ENCODE assay signal across 17 cellular contexts in genomic region chr22:37298748-37299495, GRCh38. TPM values are rescaled to one million over a fixed set of nuclear protein-coding genes. Genes with fewer than 3 reads are reported as not detected.
DNase-seq lines count a peak whose midpoint lies in the region; ATAC-seq, FAIRE-seq and TF ChIP-seq lines count a peak whose summit lies in the region.
"Had no signal": no experiment of that assay in that cellular context is flagged by ENCODE, and none has a peak within 500 bp of the region (broad histone marks: within the 10 kb centered on the region; RNA-seq: fewer than 3 reads in every experiment).

No MANE protein-coding gene starts in this region.

- H3K27ac Mint-ChIP-seq in activated CD4-positive, alpha-beta T cell treated with anti-CD3 and anti-CD28 coated beads, Interleukin-2, amount 10 ng/mL, durations not matched to agents 24 days and 14 days: peak overlapping the region; percentile 74

- dilution Hi-C loops in IMR-90 (cut with HindIII; ENCODE audit: low sequenced_read_pairs, unreplicated experiment): no loop called here

- no peak overlapping the region for H4K8ac ChIP-seq in IMR-90 (ENCODE audit: low read depth in 2 of 2, low read length in 2 of 2)

- no peaks in the 10 kb centered on the region for H4K20me1 ChIP-seq in IMR-90 (ENCODE audit: insufficient read depth, low read length)
- no peaks in the 10 kb centered on the region for H4K20me1 ChIP-seq in GM12878 (ENCODE audit: control insufficient read depth, insufficient read depth)

- RAD21 ChIA-PET in GM12878 (lab: Charles Lee; ENCODE audit: unreplicated experiment): interaction anchor here (0.7 to 1.7 kb wide), 3 partner anchors 12 to 27 kb away, joined by 3 read pairs; partner anchors contain the start of gene CYTH4

- H2AFZ ChIP-seq in IMR-90 (replicated peaks; ENCODE audit: low read length, poor library complexity): no peak overlapping the region
- no peak overlapping the region for H2AFZ ChIP-seq in GM12878 (ENCODE audit: control insufficient read depth, low read depth, low read length)
- H2AFZ ChIP-seq: hepatocyte had no signal

- H3K4me1 ChIP-seq in IMR-90 (ENCODE audit: control insufficient read depth, insufficient read depth, low read length) (peaks cover 10% of the 10 kb centered on the region), GM12878 (ENCODE audit: control insufficient read depth, insufficient read depth, low read length) (peaks cover 11% of the 10 kb centered on the region), neutrophil (ENCODE audit: control insufficient read depth in 1 of 2, insufficient read depth in 1 of 2, low read depth in 1 of 2, low read length in 1 of 2) (peaks cover 87 to 97% of the 10 kb centered on the region in 2 experiments), psoas muscle (no peaks in the 10 kb centered on the region)
- H3K4me1 ChIP-seq: left ventricle myocardium inferior had no signal

- H3K79me2 ChIP-seq in GM12878 (ENCODE audit: control insufficient read depth, insufficient read depth, low read length): no peaks in the 10 kb centered on the region
- H3K79me2 ChIP-seq: hepatocyte had no signal

- H4K5ac ChIP-seq in IMR-90 (ENCODE audit: low read depth, low read length): no peak overlapping the region

- no peak overlapping the region for H3K4me2 ChIP-seq in IMR-90 (ENCODE audit: low read depth, low read length)
- no peak overlapping the region for H3K4me2 ChIP-seq in GM12878 (ENCODE audit: control insufficient read depth, insufficient read depth)
- H3K4me2 ChIP-seq: hepatocyte had no signal

- H3K9ac ChIP-seq in IMR-90 (ENCODE audit: low read depth, low read length) (no peak overlapping the region), GM12878 (ENCODE audit: control insufficient read depth, insufficient read depth, low read length) (no peak overlapping the region)

- 0 out of 2 replicates have a peak overlapping the region, but pooled peaks have one; percentile 13 for H2BK120ac ChIP-seq in IMR-90 (ENCODE audit: low read depth, low read length)

- H3K9me3 Mint-ChIP-seq in activated CD4-positive, alpha-beta T cell treated with anti-CD3 and anti-CD28 coated beads, Interleukin-2, amount 10 ng/mL, durations not matched to agents 24 days and 14 days: no peaks in the 10 kb centered on the region

- no peak for DNase-seq in activated CD4-positive, alpha-beta T cell treated with anti-CD3 and anti-CD28 coated beads, Interleukin-2, amount 10 ng/mL, durations not matched to agents 24 days and 14 days
- no peak for DNase-seq in activated CD4-positive, alpha-beta T cell treated with anti-CD3 and anti-CD28 coated beads for 1 hour
- DNase-seq in IMR-90 (no peak), GM12878 (ENCODE audit: low read depth, low spot score) (no peak), psoas muscle (no peak), NCI-H1092 (lab: John Stamatoyannopoulos, UW) (no peak)
- no peak for DNase-seq in stimulated activated CD4-positive, alpha-beta T cell treated with anti-CD3 and anti-CD28 coated beads, Interleukin-2, amount 100 ng/mL, for 48 hours
- DNase-seq: ACHN; activated effector memory CD4-positive, alpha-beta T cell treated with Interleukin-2 at 50 U/mL for 16 hours; effector CD4-positive, alpha-beta T cell; left ventricle myocardium inferior; NCI-H2081 treated with DMSO at 0.1 percent for 48 hours; NCI-H748 treated with DMSO at 0.1 percent for 48 hours had no signal

- peaks cover 7% of the 10 kb centered on the region; the same call in 1 of the 2 replicates for H3K9me1 ChIP-seq in IMR-90 (ENCODE audit: insufficient read depth, low read length)

- BruUV-seq in IMR-90 (replicated peaks; lab: Mats Ljungman, UMichigan): no TSS peak
- BruUV-seq in GM12878 (replicated peaks; lab: Mats Ljungman, UMichigan): no TSS peak

- peak overlapping the region; percentile 11 for H3K4me3 Mint-ChIP-seq in activated CD4-positive, alpha-beta T cell treated with anti-CD3 and anti-CD28 coated beads, Interleukin-2, amount 10 ng/mL, durations not matched to agents 24 days and 14 days

- peaks cover 79% of the 10 kb centered on the region for H3K4me1 Mint-ChIP-seq in activated CD4-positive, alpha-beta T cell treated with anti-CD3 and anti-CD28 coated beads, Interleukin-2, amount 10 ng/mL, durations not matched to agents 24 days and 14 days

- no peak overlapping the region for H3K23ac ChIP-seq in IMR-90 (ENCODE audit: low read depth, low read length)

- no peak overlapping the region for H3K14ac ChIP-seq in IMR-90 (replicated peaks; ENCODE audit: low read depth, low read length)

- SMC1A ChIA-PET in GM12878 (lab: Charles Lee; ENCODE audit: uncharacterized antibody, unreplicated experiment): interaction anchor here (1.2 kb wide), 1 partner anchor 17 kb away, joined by 3 read pairs; no protein-coding TSS in a partner anchor

- no peak for TF ChIP-seq CTCF in IMR-90 (conservative IDR thresholded peaks at IDR 0.05; ENCODE audit: low read depth, low read length)
- no peak for TF ChIP-seq CTCF in GM12878 (IDR thresholded peaks at IDR 0.05 in 2 of 3, conservative IDR thresholded peaks at IDR 0.05 in 1 of 3; ENCODE audit: control insufficient read depth in 2 of 3, extremely low read depth in 1 of 3, insufficient read depth in 1 of 3, low read depth in 3 of 3, low read length in 3 of 3)
- no peak for TF ChIP-seq CTCF in neutrophil (IDR thresholded peaks at IDR 0.05)
- no peak for TF ChIP-seq CTCF in psoas muscle (IDR thresholded peaks at IDR 0.05)

- 0 out of 3 replicates have a peak overlapping the region, but pooled peaks have one; percentile 23 for H2BK15ac ChIP-seq in IMR-90 (ENCODE audit: low read depth, low read length)

- TF ChIP-seq POLR2A in IMR-90 (IDR thresholded peaks at IDR 0.05; ENCODE audit: low read depth, low read length) (no peak), GM12878 (IDR thresholded peaks at IDR 0.05; ENCODE audit: low read depth, low read length) (peak; percentile 49; the same call in 1 of the 2 replicates)

- no peaks in the 10 kb centered on the region for H3K27me3 Mint-ChIP-seq in activated CD4-positive, alpha-beta T cell treated with anti-CD3 and anti-CD28 coated beads, Interleukin-2, amount 10 ng/mL, durations not matched to agents 24 days and 14 days

- peak overlapping the region; percentile 16; the same call in 1 of the 2 replicates for H3K4ac ChIP-seq in IMR-90 (ENCODE audit: low read depth, low read length)

- TF ChIP-seq RAD21 in IMR-90 (IDR thresholded peaks at IDR 0.05; ENCODE audit: low read length): no peak
- no peak for TF ChIP-seq RAD21 in GM12878 (IDR thresholded peaks at IDR 0.05; ENCODE audit: insufficient read depth, low read depth, low read length)

- in situ Hi-C loops in IMR-90 (cut with MboI; ENCODE audit: low sequenced_read_pairs): no loop called here
- in situ Hi-C loops in GM12878 (cut with MboI): no loop called here

- no peak overlapping the region for H3K56ac ChIP-seq in IMR-90 (ENCODE audit: extremely low read depth, insufficient read depth, low read length)

- POLR2A ChIA-PET in IMR-90 (lab: Charles Lee; ENCODE audit: unreplicated experiment) (no interaction called here), GM12878 (lab: Charles Lee) (interaction anchor here (0.7 to 1.2 kb wide), 3 partner anchors 16 to 27 kb away, joined by 3 read pairs; partner anchors contain the start of gene CYTH4)

- H4K91ac ChIP-seq in IMR-90 (ENCODE audit: insufficient read depth, low read depth, low read length): no peak overlapping the region

- ATAC-seq in IMR-90 (ENCODE audit: low read depth): no peak
- ATAC-seq in GM12878: no peak
- ATAC-seq in psoas muscle: no peak
- ATAC-seq: Panc1 had no signal

- H3K27me3 ChIP-seq in IMR-90 (ENCODE audit: control insufficient read depth, insufficient read depth, low read length): no peaks in the 10 kb centered on the region
- no peaks in the 10 kb centered on the region for H3K27me3 ChIP-seq in GM12878 (replicated peaks in 1 of 2; ENCODE audit: control insufficient read depth in 2 of 2, insufficient read depth in 2 of 2, low read length in 1 of 2)
- H3K27me3 ChIP-seq in neutrophil: no peaks in the 10 kb centered on the region
- peaks cover 0 to 14% (median 2%) of the 10 kb centered on the region in 3 donors for H3K27me3 ChIP-seq in psoas muscle (ENCODE audit: insufficient read depth in 3 of 3, low read length in 2 of 3)
- H3K27me3 ChIP-seq: hepatocyte had no signal

- H3K36me3 ChIP-seq in IMR-90 (ENCODE audit: control insufficient read depth, insufficient read depth, low read length): no peaks in the 10 kb centered on the region
- H3K36me3 ChIP-seq in GM12878 (ENCODE audit: control insufficient read depth in 2 of 2, insufficient read depth in 2 of 2, low read length in 1 of 2): peaks cover 1 to 7% of the 10 kb centered on the region in 2 experiments; a peak in 3 of 4 replicates
- H3K36me3 ChIP-seq in neutrophil: peaks cover 100% of the 10 kb centered on the region
- no peaks in the 10 kb centered on the region for H3K36me3 ChIP-seq in psoas muscle (ENCODE audit: insufficient read depth in 1 of 2, low read depth in 1 of 2)
- H3K36me3 ChIP-seq: left ventricle myocardium inferior, thoracic aorta had no signal

- FAIRE-seq in GM12878 (lab: Jason Lieb, UNC): no peak

- no peak overlapping the region for H3K18ac ChIP-seq in IMR-90 (ENCODE audit: low read depth, low read length)

- H2BK20ac ChIP-seq in IMR-90 (ENCODE audit: low read depth, low read length): no peak overlapping the region

- CTCF ChIA-PET in IMR-90 (lab: Yijun Ruan, JAX) (no interaction called here), GM12878 (lab: Yijun Ruan, JAX) (interaction anchor here (1.0 to 1.4 kb wide), 3 partner anchors 19 to 39 kb away, joined by 3 to 4 read pairs (median 3); no protein-coding TSS in a partner anchor)

- intact Hi-C loops in activated CD4-positive, alpha-beta T cell treated with anti-CD3 and anti-CD28 coated beads, Interleukin-2, amount 10 ng/mL, durations not matched to agents 24 days and 14 days (cut with micrococcal nuclease): no loop called here
- intact Hi-C loops in IMR-90 (cut with micrococcal nuclease) (no loop called here), GM12878 (cut with micrococcal nuclease; ENCODE audit: unreplicated experiment) (no loop called here), psoas muscle (cut with DNase I) (no loop called here)

- no peaks in the 10 kb centered on the region for H3K79me1 ChIP-seq in IMR-90 (ENCODE audit: low read depth in 1 of 2, low read length in 2 of 2)

- peak overlapping the region; percentile 4 for H2AK9ac ChIP-seq in IMR-90 (replicated peaks; ENCODE audit: low read depth, low read length, poor library complexity)

- no peak overlapping the region for H2BK5ac ChIP-seq in IMR-90 (ENCODE audit: low read depth, low read length, poor library complexity, severe bottlenecking)

- H3K9me3 ChIP-seq in IMR-90 (ENCODE audit: control insufficient read depth, insufficient read depth, low read length) (no peaks in the 10 kb centered on the region), GM12878 (replicated peaks; ENCODE audit: control insufficient read depth, insufficient read depth, low read length) (no peaks in the 10 kb centered on the region), neutrophil (no peaks in the 10 kb centered on the region), psoas muscle (no peaks in the 10 kb centered on the region)
- H3K9me3 ChIP-seq: left ventricle myocardium inferior, thoracic aorta had no signal

- no peak for TF ChIP-seq EP300 in GM12878 (IDR thresholded peaks at IDR 0.05; ENCODE audit: borderline replicate concordance in 1 of 2, control insufficient read depth in 1 of 2, low read depth in 2 of 2, low read length in 2 of 2)

- H2AK5ac ChIP-seq in IMR-90 (ENCODE audit: low read depth, low read length): peak overlapping the region; percentile 78

- peaks cover 63% of the 10 kb centered on the region for H3K36me3 Mint-ChIP-seq in activated CD4-positive, alpha-beta T cell treated with anti-CD3 and anti-CD28 coated beads, Interleukin-2, amount 10 ng/mL, durations not matched to agents 24 days and 14 days (ENCODE audit: low read depth)

- H3K27ac ChIP-seq in IMR-90 (ENCODE audit: insufficient read depth, low read length) (no peak overlapping the region), GM12878 (ENCODE audit: control insufficient read depth, insufficient read depth) (no peak overlapping the region), neutrophil (peak overlapping the region; percentile 85), psoas muscle (no peak overlapping the region)
- H3K27ac ChIP-seq: hepatocyte, left ventricle myocardium inferior, thoracic aorta had no signal

- WGBS in IMR-90 (ENCODE audit: extremely low coverage in 2 of 2, insufficient read length in 1 of 2), 2 experiments: 92% methylated on average over 6 of the region's 17 CpGs; no CpG with 5 or more reads in 1 of the 2 experiments
- 94% methylated on average over 17 of the region's 17 CpGs for whole genome bisulfite sequencing in GM12878 (ENCODE audit: insufficient coverage, insufficient replicate concordance, low lambda C conversion rate, missing lambda C conversion rate)
- whole genome bisulfite sequencing in psoas muscle, 3 donors: 74 to 76% (median 76%) methylated on average over 15 to 17 of the region's 17 CpGs

- H3K4me3 ChIP-seq in IMR-90 (ENCODE audit: insufficient read depth, low read depth, low read length): no peak overlapping the region
- H3K4me3 ChIP-seq in GM12878: no peak overlapping the region
- H3K4me3 ChIP-seq in neutrophil (ENCODE audit: low read depth in 1 of 2, low read length in 1 of 2): peak overlapping the region; percentile 29 to 59
- H3K4me3 ChIP-seq in psoas muscle: no peak overlapping the region
- H3K4me3 ChIP-seq: hepatocyte, left ventricle myocardium inferior, thoracic aorta had no signal

RNA-seq across cellular contexts. Expression of gene CYTH4, which starts 16.6 kb away (rescaled TPM):
- total RNA-seq in activated CD4-positive, alpha-beta T cell treated with anti-CD3 and anti-CD28 coated beads, Interleukin-2, amount 10 ng/mL, durations not matched to agents 24 days and 14 days: 43.5 and 44.9 TPM in 2 replicates
- total RNA-seq in IMR-90 (2012; rRNA removed) (0.28 and 0.36 TPM in 2 replicates), GM12878 (2014; rRNA removed) (23.2 TPM in 2 replicates), GM12878 (2014; rRNA removed; fragmentation: Illumina TruSeq; extraction: Trizol) (17.2 and 18.3 TPM in 2 replicates), GM12878 (2021) (25.8 and 26.0 TPM in 2 replicates), psoas muscle (1 to 10 TPM; 3.0 to 8.5 (median 3.8) TPM)
- polyA plus RNA-seq in IMR-90 (2012; rRNA removed) (0.55 and 0.85 TPM in 2 replicates), GM12878 (2011; rRNA removed) (19.4 and 24.1 TPM in 2 replicates), GM12878 (2014; fragmentation: Illumina TruSeq; extraction: Trizol) (9.1 and 16.6 TPM in 2 replicates), GM12878 (2014; fragmentation: Nextera tagmentation; extraction: Ambion mirVana) (1 to 10 TPM; 1.5 to 1.8 TPM), GM12878 (2014; rRNA removed) (23.6 and 27.3 TPM in 2 replicates), GM12878 (2016; fragmentation: Nextera tagmentation; extraction: Ambion mirVana) (10 to 100 TPM; 12.4 TPM), psoas muscle (under 1 TPM; 0.63 to 0.83 (median 0.76) TPM)
- polyA plus RNA-seq in IMR-90 (2012; cell fraction: cytosol; rRNA removed): 0.38 TPM in 2 replicates
- 0.68 and 0.84 TPM in 2 replicates for polyA plus RNA-seq in IMR-90 (2012; cell fraction: nucleus; rRNA removed; ENCODE audit: low replicate concordance)
- 94.2 and 114 TPM in 2 replicates for total RNA-seq in GM12878 (2013; cell fraction: nucleolus; rRNA removed)
- 7.0 TPM for polyA plus RNA-seq in GM12878 (2011; ENCODE audit: low read depth)
- polyA plus RNA-seq in GM12878 (2011; cell fraction: cytosol; rRNA removed): 22.7 and 30.1 TPM in 2 replicates
- polyA plus RNA-seq in GM12878 (2011; cell fraction: nucleus; rRNA removed): 148 and 167 TPM in 2 replicates
- 15.7 and 21.2 TPM in 2 replicates for polyA plus RNA-seq in GM12878 (2012)
- polyA minus RNA-seq in GM12878 (2011; rRNA and poly(A)+ RNA removed): 14.9 and 23.6 TPM in 2 replicates
- 5.5 and 6.7 TPM in 2 replicates for polyA minus RNA-seq in GM12878 (2011; cell fraction: cytosol; rRNA and poly(A)+ RNA removed)
- polyA minus RNA-seq in GM12878 (2011; cell fraction: nucleus; rRNA and poly(A)+ RNA removed): 23.1 and 31.4 TPM in 2 replicates

RNA-seq across cellular contexts. Expression of gene RAC2, which starts 54.9 kb away (rescaled TPM):
- total RNA-seq in activated CD4-positive, alpha-beta T cell treated with anti-CD3 and anti-CD28 coated beads, Interleukin-2, amount 10 ng/mL, durations not matched to agents 24 days and 14 days: 519 and 540 TPM in 2 replicates
- total RNA-seq in IMR-90 (2012; rRNA removed): 10.0 and 11.1 TPM in 2 replicates
- polyA plus RNA-seq in IMR-90 (2012; rRNA removed): 72.3 and 77.1 TPM in 2 replicates
- polyA plus RNA-seq in IMR-90 (2012; cell fraction: cytosol; rRNA removed): 56.9 and 106 TPM in 2 replicates
- polyA plus RNA-seq in IMR-90 (2012; cell fraction: nucleus; rRNA removed; ENCODE audit: low replicate concordance): 33.8 and 79.6 TPM in 2 replicates
- 143 and 150 TPM in 2 replicates for total RNA-seq in GM12878 (2013; cell fraction: nucleolus; rRNA removed)
- 251 and 282 TPM in 2 replicates for total RNA-seq in GM12878 (2014; rRNA removed)
- total RNA-seq in GM12878 (2014; rRNA removed; fragmentation: Illumina TruSeq; extraction: Trizol): 135 and 149 TPM in 2 replicates
- total RNA-seq in GM12878 (2021): 382 and 386 TPM in 2 replicates
- 314 TPM for polyA plus RNA-seq in GM12878 (2011; ENCODE audit: low read depth)
- polyA plus RNA-seq in GM12878 (2011; rRNA removed): 84.4 and 296 TPM in 2 replicates
- polyA plus RNA-seq in GM12878 (2011; cell fraction: cytosol; rRNA removed): 317 and 416 TPM in 2 replicates
- polyA plus RNA-seq in GM12878 (2011; cell fraction: nucleus; rRNA removed): 561 and 566 TPM in 2 replicates
- 512 and 607 TPM in 2 replicates for polyA plus RNA-seq in GM12878 (2012)
- 166 and 339 TPM in 2 replicates for polyA plus RNA-seq in GM12878 (2014; fragmentation: Illumina TruSeq; extraction: Trizol)
- polyA plus RNA-seq in GM12878 (2014; fragmentation: Nextera tagmentation; extraction: Ambion mirVana): 100 to 1,000 TPM; 102 to 108 TPM
- 313 and 369 TPM in 2 replicates for polyA plus RNA-seq in GM12878 (2014; rRNA removed)
- 100 to 1,000 TPM; 320 to 330 TPM for polyA plus RNA-seq in GM12878 (2016; fragmentation: Nextera tagmentation; extraction: Ambion mirVana)
- 200 and 233 TPM in 2 replicates for polyA minus RNA-seq in GM12878 (2011; rRNA and poly(A)+ RNA removed)
- polyA minus RNA-seq in GM12878 (2011; cell fraction: cytosol; rRNA and poly(A)+ RNA removed): 155 and 158 TPM in 2 replicates
- 185 and 303 TPM in 2 replicates for polyA minus RNA-seq in GM12878 (2011; cell fraction: nucleus; rRNA and poly(A)+ RNA removed)
- 1 to 10 TPM; 2.3 to 5.0 (median 3.0) TPM for total RNA-seq in psoas muscle
- 1 to 10 TPM in 2 of 3 donors, under 1 TPM in 1; 0.90 to 1.8 (median 1.5) TPM for polyA plus RNA-seq in psoas muscle

Comparison
In these comparisons a context has a peak if more than half of its experiments do, and no peak if none do; other contexts are left out.
1. H3K4me3 ChIP-seq: peak in neutrophil (2 of 2); none in IMR-90 (single experiment), GM12878 (single experiment) and psoas muscle (single experiment).
2. RNA of gene RAC2, which starts 54.9 kb away (total RNA-seq): 519 to 540 TPM in activated CD4-positive, alpha-beta T cell treated with anti-CD3 and anti-CD28 coated beads, Interleukin-2, amount 10 ng/mL, durations not matched to agents 24 days and 14 days and 135 to 386 TPM in GM12878; 10.0 to 11.1 TPM in IMR-90 and 2.3 to 5.0 TPM in psoas muscle; every median in the first group is over 10 times any median in the second.